Comparison of ENCODE assay signal across 8 cellular contexts in genomic region chr2:237432484-237433092, GRCh38. TPM values are rescaled to one million over a fixed set of nuclear protein-coding genes. Genes with fewer than 3 reads are reported as not detected.
DNase-seq lines count a peak whose midpoint lies in the region; ATAC-seq and TF ChIP-seq lines count a peak whose summit lies in the region.

No MANE protein-coding gene starts in this region.

- peaks cover 98% of the 10 kb centered on the region for H3K4me1 Mint-ChIP-seq in stimulated activated naive CD8-positive, alpha-beta T cell treated with anti-CD3 and anti-CD28 coated beads, Interleukin-15, amount 100 ng/mL, for 72 hours

- peak overlapping the region; percentile 72 to 77 for H3K4me3 Mint-ChIP-seq in stimulated activated naive CD8-positive, alpha-beta T cell treated with anti-CD3 and anti-CD28 coated beads, Interleukin-15, amount 100 ng/mL, for 72 hours

- H3K4me3 ChIP-seq in AG04450 (ENCODE audit: low read depth, low read length), result 0 out of 2 replicates have a peak overlapping the region, but pooled peaks have one; percentile 7
- no peak overlapping the region for H3K4me3 ChIP-seq in SJSA1
- H3K4me3 ChIP-seq in mesodermal cell (ENCODE audit: extremely low read depth, insufficient read depth, low read length, poor library complexity, severe bottlenecking), result no peak overlapping the region

- H3K9me3 ChIP-seq in AG04450 (ENCODE audit: control insufficient read depth, insufficient read depth, low read length), result no peaks in the 10 kb centered on the region
- no peaks in the 10 kb centered on the region for H3K9me3 ChIP-seq in SJSA1 (replicated peaks)
- peaks cover 5% of the 10 kb centered on the region for H3K9me3 ChIP-seq in mesodermal cell (ENCODE audit: control insufficient read depth, low read length)

- H3K9me3 Mint-ChIP-seq in stimulated activated naive CD8-positive, alpha-beta T cell treated with anti-CD3 and anti-CD28 coated beads, Interleukin-15, amount 100 ng/mL, for 72 hours, result no peaks in the 10 kb centered on the region

- H3K27ac Mint-ChIP-seq in stimulated activated naive CD8-positive, alpha-beta T cell treated with anti-CD3 and anti-CD28 coated beads, Interleukin-15, amount 100 ng/mL, for 72 hours, result peak overlapping the region in 1 of 2 donors; percentile 1

- peak overlapping the region; percentile 81 for H3K27ac ChIP-seq in AG04450 (ENCODE audit: low read depth, low read length)
- H3K27ac ChIP-seq in SJSA1, result peak overlapping the region; percentile 73
- peak overlapping the region; percentile 53 for H3K27ac ChIP-seq in mesodermal cell (ENCODE audit: low read depth, low read length, severe bottlenecking)

- no peaks in the 10 kb centered on the region for H3K27me3 Mint-ChIP-seq in stimulated activated naive CD8-positive, alpha-beta T cell treated with anti-CD3 and anti-CD28 coated beads, Interleukin-15, amount 100 ng/mL, for 72 hours

- H3K4me1 ChIP-seq in SJSA1 (replicated peaks) (peaks cover 59% of the 10 kb centered on the region), mesodermal cell (ENCODE audit: control insufficient read depth, insufficient read depth, low read length, poor library complexity, severe bottlenecking) (peaks cover 43% of the 10 kb centered on the region)

- POLR2A ChIA-PET in AG04450 (lab: Yijun Ruan, JAX), result interaction anchor here (0.8 to 1.5 kb wide), 2 partner anchors 19 kb away, joined by 3 to 5 read pairs; partner anchors contain the start of gene COL6A3

- no peaks in the 10 kb centered on the region for H3K27me3 ChIP-seq in AG04450 (ENCODE audit: control insufficient read depth, insufficient read depth, low read length)
- no peaks in the 10 kb centered on the region for H3K27me3 ChIP-seq in SJSA1 (replicated peaks)

- CTCF ChIA-PET in AG04450 (lab: Charles Lee), result interaction anchor here (0.9 to 6.1 kb wide), 6 partner anchors 11 to 313 kb away, joined by 3 to 83 read pairs (median 5); no protein-coding TSS in a partner anchor

- H3K36me3 ChIP-seq in SJSA1, result no peaks in the 10 kb centered on the region
- H3K36me3 ChIP-seq in mesodermal cell (ENCODE audit: control insufficient read depth, insufficient read depth, low read length), result no peaks in the 10 kb centered on the region

- 60 to 61% methylated on average over 10 to 15 of the region's 17 CpGs for WGBS in mesodermal cell (ENCODE audit: insufficient coverage in 2 of 2), 2 experiments

- TF ChIP-seq CTCF in AG04450 (IDR thresholded peaks at IDR 0.05; ENCODE audit: low read depth, low read length), result peak; percentile 65

- DNase-seq in AG04450 (ENCODE audit: low read depth, low spot score), result no peak
- peak; percentile 98 to 99 for DNase-seq in SJSA1 (ENCODE audit: low read depth in 1 of 2, low spot score in 2 of 2)
- DNase-seq in activated naive CD4-positive, alpha-beta T cell treated with anti-CD3 and anti-CD28 coated beads, Interleukin-2, amount 50 U/mL, for 16 hours, result peak; percentile 68
- peak; percentile 57 to 78 for DNase-seq in stimulated activated naive CD8-positive, alpha-beta T cell treated with anti-CD3 and anti-CD28 coated beads, Interleukin-15, amount 100 ng/mL, for 72 hours
- no peak for DNase-seq in KG1 (lab: John Stamatoyannopoulos, UW)
- no peak for DNase-seq in SHP77 treated with DMSO at 0.1 percent for 48 hours (lab: John Stamatoyannopoulos, UW)

- peak; percentile 49 for ATAC-seq in stimulated activated naive CD8-positive, alpha-beta T cell treated with anti-CD3 and anti-CD28 coated beads, Interleukin-15, amount 100 ng/mL, for 72 hours
- no peak for ATAC-seq in HG02981 (IDR thresholded peaks at IDR 0.05; ENCODE audit: unreplicated experiment)

RNA-seq across cellular contexts. Expression of gene COL6A3, which starts 18.6 kb away (rescaled TPM):
- polyA plus RNA-seq in AG04450 (2011; rRNA removed), result 1,384 and 2,107 TPM in 2 replicates
- polyA minus RNA-seq in AG04450 (2011; rRNA and poly(A)+ RNA removed), result 2,516 and 3,153 TPM in 2 replicates
- total RNA-seq in SJSA1 (2014; rRNA removed; shearing (Covaris generic)), result 160 and 243 TPM in 2 replicates
- 221 TPM for polyA plus RNA-seq in mesodermal cell (2013, experiment 1 of 2)
- polyA plus RNA-seq in mesodermal cell (2013, experiment 2 of 2), result 227 TPM

RNA-seq across cellular contexts. Expression of gene MLPH, which starts 54.5 kb away (rescaled TPM):
- polyA plus RNA-seq in AG04450 (2011; rRNA removed), result 15.5 and 15.6 TPM in 2 replicates
- polyA minus RNA-seq in AG04450 (2011; rRNA and poly(A)+ RNA removed), result 29.5 and 33.7 TPM in 2 replicates
- total RNA-seq in SJSA1 (2014; rRNA removed; shearing (Covaris generic)), result 0.50 TPM in 1 of 2 replicates, not detected in the other
- 3.1 TPM for polyA plus RNA-seq in mesodermal cell (2013, experiment 1 of 2)
- 6.3 TPM for polyA plus RNA-seq in mesodermal cell (2013, experiment 2 of 2)

Comparison
In these comparisons a context has a peak if more than half of its experiments do, and no peak if none do; other contexts are left out.
1. DNase-seq: peak in SJSA1 (2 of 2), activated naive CD4-positive, alpha-beta T cell treated with anti-CD3 and anti-CD28 coated beads, Interleukin-2, amount 50 U/mL, for 16 hours (single experiment) and stimulated activated naive CD8-positive, alpha-beta T cell treated with anti-CD3 and anti-CD28 coated beads, Interleukin-15, amount 100 ng/mL, for 72 hours (2 of 2); none in AG04450 (single experiment), KG1 (single experiment) and SHP77 treated with DMSO at 0.1 percent for 48 hours (single experiment).
2. Peak in every context shown above with its lines, with median percentiles within 50 percentile points of each other: H3K27ac ChIP-seq.